1 cellular context compared by ENCODE assay signal in genomic region chr19:1848399-1849131, GRCh38.
TF ChIP-seq lines count a peak whose summit lies in the region.

Gene REXO1 (minus strand): TSS chr19:1848483. CDS start chr19:1848358, 125 bp downstream.

TF ChIP-seq in GM12878, 131 proteins besides CTCF, POLR2A, EP300 and RAD21 (continued from another document):
- TF ChIP-seq BCLAF1 (IDR thresholded peaks at IDR 0.05) (no peak), NBN (IDR thresholded peaks at IDR 0.05) (0 out of 2 replicates have a peak, but pooled peaks have one; percentile 53), PML (IDR thresholded peaks at IDR 0.05; ENCODE audit: low read length) (no peak), MYC (IDR thresholded peaks at IDR 0.05; ENCODE audit: insufficient read depth, insufficient read length, insufficient replicate concordance, low read length, severe bottlenecking) (peak; percentile 80), ZBTB33 (IDR thresholded peaks at IDR 0.05) (peak; percentile 89), CBX5 (IDR thresholded peaks at IDR 0.05; ENCODE audit: low read depth) (no peak), HSF1 (IDR thresholded peaks at IDR 0.05; ENCODE audit: low read depth, low read length) (peak; percentile 17; the same call in 1 of the 2 replicates), KLF5 (IDR thresholded peaks at IDR 0.05; ENCODE audit: partially characterized antibody) (peak; percentile 94)
